Comparison of ENCODE assay signal across 13 cellular contexts in genomic region chr15:58515807-58516206, GRCh38.
DNase-seq lines count a peak whose midpoint lies in the region; ATAC-seq, FAIRE-seq and TF ChIP-seq lines count a peak whose summit lies in the region.
"Had no signal": no experiment of that assay in that cellular context is flagged by ENCODE, and none has a peak within 500 bp of the region (broad histone marks: within the 10 kb centered on the region; RNA-seq: fewer than 3 reads in every experiment).

No MANE protein-coding gene starts in this region.

- no peak overlapping the region; a peak in 1 of 20 replicates for H3K4me3 ChIP-seq in BLaER1 treated with 17β-estradiol and CSF1 and Interleukin-3, amounts not matched to agents 10 nM and 100 nM
- H3K4me3 ChIP-seq in GM06990 (replicated peaks; ENCODE audit: low read depth, low read length) = no peak overlapping the region
- H3K4me3 ChIP-seq in uterus = no peak overlapping the region
- H3K4me3 ChIP-seq: PC-9 had no signal

- DNase-seq in GM06990 (ENCODE audit: extremely low read depth, insufficient read length) (peak; percentile 36), SKM-1 (lab: John Stamatoyannopoulos, UW; ENCODE audit: unreplicated experiment) (peak; percentile 20), dermis blood vessel endothelial cell (peak; percentile 53), DMS79 (lab: John Stamatoyannopoulos, UW) (no peak), GM12892 (ENCODE audit: insufficient read length) (no peak), uterus (no peak)
- DNase-seq: activated effector memory CD4-positive, alpha-beta T cell treated with Interleukin-2 at 50 U/mL for 16 hours; HFFc6; NCI-H2081; PC-9; stimulated activated CD4-positive, alpha-beta T cell treated with anti-CD3 and anti-CD28 coated beads, Interleukin-4, amount 100 ng/mL, for 1 hour had no signal

- H3K27me3 ChIP-seq in BLaER1 treated with 17β-estradiol and CSF1 and Interleukin-3, amounts not matched to agents 10 nM and 100 nM = no peaks in the 10 kb centered on the region
- H3K27me3 ChIP-seq in GM06990 (replicated peaks; ENCODE audit: control insufficient read depth, insufficient read depth, low read length) (no peaks in the 10 kb centered on the region), uterus (no peaks in the 10 kb centered on the region)

- peak overlapping the region in 8 of 11 experiments; percentile 4 to 97 (median 38); a peak in 12 of 22 replicates for H3K27ac ChIP-seq in BLaER1 treated with 17β-estradiol and CSF1 and Interleukin-3, amounts not matched to agents 10 nM and 100 nM
- no peak overlapping the region for H3K27ac ChIP-seq in uterus
- H3K27ac ChIP-seq: PC-9 had no signal

- TF ChIP-seq POLR2A in GM12892 (IDR thresholded peaks at IDR 0.05; ENCODE audit: low read depth, low read length) (no peak), uterus (IDR thresholded peaks at IDR 0.05) (no peak)

- H3K4me2 ChIP-seq in BLaER1 treated with 17β-estradiol and CSF1 and Interleukin-3, amounts not matched to agents 10 nM and 100 nM = peak overlapping the region in 10 of 11 experiments; percentile 24 to 96 (median 40); a peak in 16 of 22 replicates
- H3K4me2 ChIP-seq: PC-9 had no signal

- intact Hi-C loops in uterus (cut with DNase I; ENCODE audit: low total_unique reads) = no loop called here

- TF ChIP-seq CTCF in GM06990 (IDR thresholded peaks at IDR 0.05; ENCODE audit: insufficient read depth, low read length, poor library complexity, severe bottlenecking) = no peak
- no peak for TF ChIP-seq CTCF in uterus (IDR thresholded peaks at IDR 0.05)

- ATAC-seq in GM19328 (IDR thresholded peaks at IDR 0.05; ENCODE audit: unreplicated experiment) = no peak

- peaks cover 0 to 5% (median 0%) of the 10 kb centered on the region in 11 experiments; a peak in 1 of 22 replicates for H3K36me3 ChIP-seq in BLaER1 treated with 17β-estradiol and CSF1 and Interleukin-3, amounts not matched to agents 10 nM and 100 nM
- H3K36me3 ChIP-seq in GM06990 (ENCODE audit: control insufficient read depth, insufficient read depth, low read length) (no peaks in the 10 kb centered on the region), uterus (no peaks in the 10 kb centered on the region)

- no peaks in the 10 kb centered on the region for H4K20me1 ChIP-seq in BLaER1 treated with 17β-estradiol and CSF1 and Interleukin-3, amounts not matched to agents 10 nM and 100 nM

- peaks cover 53 to 91% (median 59%) of the 10 kb centered on the region in 10 experiments for H3K4me1 ChIP-seq in BLaER1 treated with 17β-estradiol and CSF1 and Interleukin-3, amounts not matched to agents 10 nM and 100 nM
- no peaks in the 10 kb centered on the region for H3K4me1 ChIP-seq in uterus

- H3K9ac ChIP-seq in BLaER1 treated with 17β-estradiol and CSF1 and Interleukin-3, amounts not matched to agents 10 nM and 100 nM = no peak overlapping the region

- peaks cover 0 to 35% (median 28%) of the 10 kb centered on the region in 11 experiments; a peak in 19 of 22 replicates for H3K9me3 ChIP-seq in BLaER1 treated with 17β-estradiol and CSF1 and Interleukin-3, amounts not matched to agents 10 nM and 100 nM (replicated peaks in 1 of 11)
- H3K9me3 ChIP-seq in uterus = no peaks in the 10 kb centered on the region

- FAIRE-seq in GM12892 (lab: Jason Lieb, UNC) = no peak

Comparison
In these comparisons a context has a peak if more than half of its experiments do, and no peak if none do; other contexts are left out.
1. H3K27ac ChIP-seq: peak in BLaER1 treated with 17β-estradiol and CSF1 and Interleukin-3, amounts not matched to agents 10 nM and 100 nM (8 of 11); none in uterus (0 of 2).
2. DNase-seq: peak in GM06990 (single experiment), SKM-1 (single experiment) and dermis blood vessel endothelial cell (single experiment); none in DMS79 (single experiment), GM12892 (single experiment) and uterus (0 of 2).